In the genomic region with DNA sequence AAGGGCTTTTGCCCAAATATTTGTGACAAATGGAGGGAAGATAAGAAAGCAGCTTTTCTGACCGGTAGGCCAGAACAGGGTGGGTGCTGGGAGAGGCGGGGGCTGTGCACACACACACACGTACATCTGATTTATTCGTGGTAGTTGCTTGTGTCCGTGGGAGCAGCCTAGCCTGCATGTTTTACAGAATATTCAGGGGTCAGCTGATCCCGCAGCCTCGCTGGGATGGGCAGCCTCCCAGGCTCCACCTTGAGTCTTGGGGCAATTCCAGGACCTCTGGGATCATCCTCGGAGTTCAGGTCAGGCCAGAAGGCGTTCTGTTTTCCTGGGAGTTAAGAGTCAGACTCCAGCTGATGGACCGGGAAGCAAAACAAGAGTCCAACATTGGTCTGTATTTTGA, we compare ENCODE assay signal across 11 cellular contexts.
DNase-seq lines count a peak whose midpoint lies in the region; ATAC-seq and TF ChIP-seq lines count a peak whose summit lies in the region.
"Had no signal": no experiment of that assay in that cellular context is flagged by ENCODE, and none has a peak within 500 bp of the region (broad histone marks: within the 10 kb centered on the region; RNA-seq: fewer than 3 reads in every experiment).

No MANE protein-coding gene starts in this region.

- no peaks in the 10 kb centered on the region for H4K20me1 ChIP-seq in HCT116 (ENCODE audit: insufficient read depth)

- BruUV-seq in HCT116 (replicated peaks; lab: Mats Ljungman, UMichigan), result no TSS peak

- RAD21 ChIA-PET in HCT116 (lab: Charles Lee; ENCODE audit: low non-redundant PET in 1 of 2, low total read pairs in 2 of 2, uncharacterized antibody in 2 of 2, unreplicated experiment in 2 of 2), result no interaction called here

- CTCF ChIA-PET in HCT116 (lab: Charles Lee), result no interaction called here

- DNase-seq in HCT116 (ENCODE audit: low read depth, low spot score), result no peak
- DNase-seq in kidney glomerular epithelial cell (lab: John Stamatoyannopoulos, UW), result peak; percentile 59
- peak in 1 of 2 donors; percentile 29 for DNase-seq in gastrocnemius medialis
- DNase-seq in NCI-H2196 (lab: John Stamatoyannopoulos, UW; ENCODE audit: unreplicated experiment), result no peak
- DNase-seq in activated naive CD4-positive, alpha-beta T cell (lab: John Stamatoyannopoulos, UW), result no peak
- DNase-seq in stimulated activated CD4-positive, alpha-beta T cell treated with anti-CD3 and anti-CD28 coated beads, Interleukin-2, amount 100 ng/mL, for 24 hours, result no peak
- DNase-seq in stimulated activated CD4-positive, alpha-beta T cell treated with anti-CD3 and anti-CD28 coated beads, Interleukin-1b, Interleukin-23, amount 100 ng/mL, for 48 hours, result no peak
- DNase-seq: activated effector memory CD4-positive, alpha-beta T cell treated with Interleukin-2 at 50 U/mL for 16 hours; aorta; stimulated activated CD4-positive, alpha-beta T cell treated with anti-CD3 and anti-CD28 coated beads, Interleukin-4, amount 100 ng/mL, for 24 hours had no signal

- H3K27ac ChIP-seq in HCT116 (ENCODE audit: low read depth, low read length) (peak overlapping the region; percentile 3; the same call in 1 of the 2 replicates), cingulate gyrus (ENCODE audit: low read depth, low read length) (peak overlapping the region; percentile 47), gastrocnemius medialis (peak overlapping the region; percentile 8 to 47 (median 26))

- in situ Hi-C loops in gastrocnemius medialis (cut with MboI; ENCODE audit: low sequenced_read_pairs in 4 of 4), result no loop called here

- H3K36me3 ChIP-seq in HCT116 (ENCODE audit: control insufficient read depth in 1 of 2, insufficient read depth in 2 of 2, low read length in 2 of 2) (no peaks in the 10 kb centered on the region), gastrocnemius medialis (no peaks in the 10 kb centered on the region)

- no peak for TF ChIP-seq CTCF in HCT116 (IDR thresholded peaks at IDR 0.05 in 2 of 3, conservative IDR thresholded peaks at IDR 0.05 in 1 of 3; ENCODE audit: borderline replicate concordance in 1 of 3, insufficient read depth in 1 of 3, low read depth in 2 of 3, low read length in 2 of 3)
- TF ChIP-seq CTCF in gastrocnemius medialis (IDR thresholded peaks at IDR 0.05 in 4 of 5, conservative IDR thresholded peaks at IDR 0.05 in 1 of 5), result no peak

- H3K9me2 ChIP-seq in HCT116 (ENCODE audit: insufficient read depth), result no peaks in the 10 kb centered on the region

- ATAC-seq in HCT116 (peak; percentile 62), gastrocnemius medialis (peak in 1 of 2 donors; percentile 28)

- no peak for TF ChIP-seq RAD21 in HCT116 (IDR thresholded peaks at IDR 0.05; ENCODE audit: low read depth)

- POLR2A ChIA-PET in HCT116 (lab: Charles Lee), result no interaction called here

- no peaks in the 10 kb centered on the region for H3K79me2 ChIP-seq in HCT116 (ENCODE audit: insufficient read depth, low read length)

- TF ChIP-seq POLR2A in HCT116 (IDR thresholded peaks at IDR 0.05; ENCODE audit: borderline replicate concordance, extremely low read depth, insufficient read depth, insufficient read length) (no peak), gastrocnemius medialis (IDR thresholded peaks at IDR 0.05) (no peak)

- peaks cover 21 to 26% of the 10 kb centered on the region in 2 experiments for H3K4me1 ChIP-seq in HCT116 (ENCODE audit: control insufficient read depth in 1 of 2, insufficient read depth in 2 of 2, low read length in 2 of 2)
- H3K4me1 ChIP-seq in gastrocnemius medialis, result peaks cover 12 to 18% of the 10 kb centered on the region in 2 donors

- H3K4me2 ChIP-seq in HCT116 (ENCODE audit: low read length), result peak overlapping the region; percentile 43

- peak overlapping the region; percentile 13 for H2AFZ ChIP-seq in HCT116 (ENCODE audit: low read depth, low read length, poor library complexity, severe bottlenecking)

- no peak overlapping the region for H3K9ac ChIP-seq in HCT116 (ENCODE audit: low read length)

- intact Hi-C loops in HCT116 (cut with micrococcal nuclease), result no loop called here
- intact Hi-C loops in gastrocnemius medialis (cut with DNase I; ENCODE audit: low total_unique reads), result no loop called here

- H3K27me3 ChIP-seq in HCT116 (ENCODE audit: insufficient read depth, low read length) (no peaks in the 10 kb centered on the region), gastrocnemius medialis (no peaks in the 10 kb centered on the region)

- H3K4me3 ChIP-seq in HCT116 (replicated peaks in 1 of 2; ENCODE audit: low read depth in 1 of 2, low read length in 2 of 2) (no peak overlapping the region), gastrocnemius medialis (no peak overlapping the region)

- H3K9me3 ChIP-seq in HCT116 (ENCODE audit: control insufficient read depth in 1 of 2, insufficient read depth in 1 of 2, low read depth in 1 of 2, low read length in 2 of 2) (no peaks in the 10 kb centered on the region), gastrocnemius medialis (no peaks in the 10 kb centered on the region)

TF ChIP-seq in HCT116, 20 proteins besides CTCF, POLR2A, EP300 and RAD21:
- TF ChIP-seq CEBPB (IDR thresholded peaks at IDR 0.05; ENCODE audit: low read depth) (0 out of 2 replicates have a peak, but pooled peaks have one; percentile 1), ZFX (IDR thresholded peaks at IDR 0.05) (no peak), JUND (IDR thresholded peaks at IDR 0.05) (no peak)
TF ChIP-seq in HCT116: peak in this region for 1.
